32 cellular contexts compared by ENCODE assay signal in genomic region chr7:155440018-155440410, GRCh38. TPM values are rescaled to one million over a fixed set of nuclear protein-coding genes. Genes with fewer than 3 reads are reported as not detected.
"Had no signal": no experiment of that assay in that cellular context is flagged by ENCODE, and none has a peak within 500 bp of the region (broad histone marks: within the 10 kb centered on the region; RNA-seq: fewer than 3 reads in every experiment).

No MANE protein-coding gene starts in this region.

- H3K4me1 ChIP-seq: ascending aorta, esophagus muscularis mucosa, foreskin keratinocyte, gastrocnemius medialis had no signal

- H3K4me3 Mint-ChIP-seq: activated CD4-positive, alpha-beta memory T cell treated with anti-CD3 and anti-CD28 coated beads for 36 hours; activated CD4-positive, alpha-beta T cell treated with anti-CD3 and anti-CD28 coated beads for 36 hours; activated CD4-positive, alpha-beta T cell treated with anti-CD3 and anti-CD28 coated beads, Interleukin-2, amount 10 ng/mL, durations not matched to agents 24 days and 14 days; activated CD8-positive, alpha-beta memory T cell treated with anti-CD3 and anti-CD28 coated beads, Interleukin-2, amount 10 ng/mL, durations not matched to agents 7 days and 5 days; activated CD8-positive, alpha-beta T cell treated with anti-CD3 and anti-CD28 coated beads, Interleukin-2, amount 10 ng/mL, durations not matched to agents 7 days and 5 days; activated naive CD4-positive, alpha-beta T cell treated with anti-CD3 and anti-CD28 coated beads, Interleukin-2, amount 10 ng/mL, durations not matched to agents 7 days and 5 days; activated naive CD8-positive, alpha-beta T cell treated with anti-CD3 and anti-CD28 coated beads, Interleukin-2, amount 10 ng/mL, durations not matched to agents 7 days and 5 days; central memory CD8-positive, alpha-beta T cell; effector memory CD8-positive, alpha-beta T cell had no signal

- H3K4me3 ChIP-seq: ascending aorta, esophagus muscularis mucosa, gastrocnemius medialis had no signal

- DNase-seq: activated CD4-positive, alpha-beta memory T cell treated with anti-CD3 and anti-CD28 coated beads for 36 hours; activated CD4-positive, alpha-beta T cell treated with anti-CD3 and anti-CD28 coated beads for 36 hours; activated CD4-positive, alpha-beta T cell treated with anti-CD3 and anti-CD28 coated beads, Interleukin-2, amount 10 ng/mL, durations not matched to agents 24 days and 14 days; activated CD4-positive, CD25-positive, alpha-beta regulatory T cell; activated CD4-positive, CD25-positive, alpha-beta regulatory T cell treated with anti-CD3 and anti-CD28 coated beads, Interleukin-2, amount 50 U/mL, for 72 hours; activated CD8-positive, alpha-beta memory T cell treated with anti-CD3 and anti-CD28 coated beads, Interleukin-2, amount 10 ng/mL, durations not matched to agents 7 days and 5 days; activated CD8-positive, alpha-beta memory T cell treated with anti-CD3 and anti-CD28 coated beads, Interleukin-2, amount 50 U/mL, for 4 hours; activated CD8-positive, alpha-beta T cell treated with anti-CD3 and anti-CD28 coated beads, Interleukin-2, amount 10 ng/mL, durations not matched to agents 7 days and 5 days; activated gamma-delta T cell; activated naive CD4-positive, alpha-beta T cell; activated naive CD4-positive, alpha-beta T cell treated with anti-CD3 and anti-CD28 coated beads, Interleukin-2, amount 10 ng/mL, durations not matched to agents 7 days and 5 days; activated naive CD8-positive, alpha-beta T cell treated with anti-CD3 and anti-CD28 coated beads, Interleukin-2, amount 10 ng/mL, durations not matched to agents 7 days and 5 days; activated T-cell treated with anti-CD3 and anti-CD28 coated beads, Interleukin-2, amount 50 U/mL, for 1 hour; activated T-cell treated with anti-CD3 and anti-CD28 coated beads, Interleukin-2, amount 50 U/mL, for 48 hours; brain microvascular endothelial cell; cortex of kidney; dermis blood vessel endothelial cell; effector CD4-positive, alpha-beta T cell; effector memory CD8-positive, alpha-beta T cell; erythroblast; foreskin keratinocyte; gastrocnemius medialis; T-helper 2 cell had no signal

- H3K9me3 Mint-ChIP-seq: activated CD4-positive, alpha-beta memory T cell treated with anti-CD3 and anti-CD28 coated beads for 36 hours; activated CD4-positive, alpha-beta T cell treated with anti-CD3 and anti-CD28 coated beads, Interleukin-2, amount 10 ng/mL, durations not matched to agents 24 days and 14 days; activated naive CD4-positive, alpha-beta T cell treated with anti-CD3 and anti-CD28 coated beads, Interleukin-2, amount 10 ng/mL, durations not matched to agents 7 days and 5 days; activated naive CD8-positive, alpha-beta T cell treated with anti-CD3 and anti-CD28 coated beads, Interleukin-2, amount 10 ng/mL, durations not matched to agents 7 days and 5 days; central memory CD8-positive, alpha-beta T cell; effector memory CD8-positive, alpha-beta T cell had no signal

- H3K27ac Mint-ChIP-seq: activated CD4-positive, alpha-beta memory T cell treated with anti-CD3 and anti-CD28 coated beads for 36 hours; activated CD4-positive, alpha-beta T cell treated with anti-CD3 and anti-CD28 coated beads for 36 hours; activated CD4-positive, alpha-beta T cell treated with anti-CD3 and anti-CD28 coated beads, Interleukin-2, amount 10 ng/mL, durations not matched to agents 24 days and 14 days; activated CD8-positive, alpha-beta memory T cell treated with anti-CD3 and anti-CD28 coated beads, Interleukin-2, amount 10 ng/mL, durations not matched to agents 7 days and 5 days; activated CD8-positive, alpha-beta T cell treated with anti-CD3 and anti-CD28 coated beads, Interleukin-2, amount 10 ng/mL, durations not matched to agents 7 days and 5 days; activated naive CD4-positive, alpha-beta T cell treated with anti-CD3 and anti-CD28 coated beads, Interleukin-2, amount 10 ng/mL, durations not matched to agents 7 days and 5 days; activated naive CD4-positive, alpha-beta T cell treated with anti-CD3 and anti-CD28 coated beads, Interleukin-2, amount 50 U/mL, for 72 hours; activated naive CD8-positive, alpha-beta T cell treated with anti-CD3 and anti-CD28 coated beads, Interleukin-2, amount 10 ng/mL, durations not matched to agents 7 days and 5 days; effector memory CD8-positive, alpha-beta T cell had no signal

- ATAC-seq: activated CD4-positive, alpha-beta T cell treated with anti-CD3 and anti-CD28 coated beads for 36 hours; activated CD8-positive, alpha-beta memory T cell treated with anti-CD3 and anti-CD28 coated beads, Interleukin-2, amount 10 ng/mL, durations not matched to agents 7 days and 5 days; activated CD8-positive, alpha-beta T cell treated with anti-CD3 and anti-CD28 coated beads, Interleukin-2, amount 10 ng/mL, durations not matched to agents 7 days and 5 days; activated naive CD4-positive, alpha-beta T cell treated with anti-CD3 and anti-CD28 coated beads, Interleukin-2, amount 50 U/mL, for 72 hours; effector memory CD8-positive, alpha-beta T cell; foreskin keratinocyte; gastrocnemius medialis had no signal

- H3K9me3 ChIP-seq: ascending aorta, esophagus muscularis mucosa, gastrocnemius medialis had no signal

- H3K36me3 Mint-ChIP-seq: activated CD4-positive, alpha-beta memory T cell treated with anti-CD3 and anti-CD28 coated beads for 36 hours; activated CD8-positive, alpha-beta memory T cell treated with anti-CD3 and anti-CD28 coated beads, Interleukin-2, amount 10 ng/mL, durations not matched to agents 7 days and 5 days; activated naive CD4-positive, alpha-beta T cell treated with anti-CD3 and anti-CD28 coated beads, Interleukin-2, amount 10 ng/mL, durations not matched to agents 7 days and 5 days; activated naive CD4-positive, alpha-beta T cell treated with anti-CD3 and anti-CD28 coated beads, Interleukin-2, amount 50 U/mL, for 72 hours; activated naive CD8-positive, alpha-beta T cell treated with anti-CD3 and anti-CD28 coated beads, Interleukin-2, amount 10 ng/mL, durations not matched to agents 7 days and 5 days had no signal

- H3K36me3 ChIP-seq: ascending aorta, brain microvascular endothelial cell, esophagus muscularis mucosa, gastrocnemius medialis had no signal

- FAIRE-seq: bronchial epithelial cell, colon had no signal

- H3K4me1 Mint-ChIP-seq: activated CD4-positive, alpha-beta T cell treated with anti-CD3 and anti-CD28 coated beads for 36 hours; activated CD4-positive, alpha-beta T cell treated with anti-CD3 and anti-CD28 coated beads, Interleukin-2, amount 10 ng/mL, durations not matched to agents 24 days and 14 days; activated CD8-positive, alpha-beta memory T cell treated with anti-CD3 and anti-CD28 coated beads, Interleukin-2, amount 10 ng/mL, durations not matched to agents 7 days and 5 days; activated naive CD4-positive, alpha-beta T cell treated with anti-CD3 and anti-CD28 coated beads, Interleukin-2, amount 10 ng/mL, durations not matched to agents 7 days and 5 days; activated naive CD8-positive, alpha-beta T cell treated with anti-CD3 and anti-CD28 coated beads, Interleukin-2, amount 10 ng/mL, durations not matched to agents 7 days and 5 days; central memory CD8-positive, alpha-beta T cell had no signal

- H3K27ac ChIP-seq: ascending aorta, brain microvascular endothelial cell, esophagus muscularis mucosa, foreskin keratinocyte, gastrocnemius medialis had no signal

- H3K27me3 ChIP-seq: ascending aorta had no signal

RNA-seq across cellular contexts. Expression of gene EN2, which starts 17.9 kb away (rescaled TPM):
- total RNA-seq: activated CD4-positive, alpha-beta memory T cell treated with anti-CD3 and anti-CD28 coated beads for 36 hours; activated CD4-positive, alpha-beta T cell treated with anti-CD3 and anti-CD28 coated beads for 36 hours; activated CD4-positive, alpha-beta T cell treated with anti-CD3 and anti-CD28 coated beads, Interleukin-2, amount 10 ng/mL, durations not matched to agents 24 days and 14 days; activated CD8-positive, alpha-beta memory T cell treated with anti-CD3 and anti-CD28 coated beads for 36 hours; activated CD8-positive, alpha-beta memory T cell treated with anti-CD3 and anti-CD28 coated beads, Interleukin-2, amount 10 ng/mL, durations not matched to agents 7 days and 5 days; activated CD8-positive, alpha-beta T cell treated with anti-CD3 and anti-CD28 coated beads, Interleukin-2, amount 10 ng/mL, durations not matched to agents 7 days and 5 days; activated naive CD4-positive, alpha-beta T cell treated with anti-CD3 and anti-CD28 coated beads, Interleukin-2, amount 50 U/mL, for 72 hours; activated naive CD8-positive, alpha-beta T cell treated with anti-CD3 and anti-CD28 coated beads, Interleukin-2, amount 10 ng/mL, durations not matched to agents 7 days and 5 days; ascending aorta; bronchial epithelial cell; cardiac septum; dermis blood vessel endothelial cell; foreskin keratinocyte; T-helper 1 cell treated with Interleukin-12 subunit alpha and Interleukin-12 subunit beta and Interleukin-4 antibody, amounts not matched to agents 30 ng/mL and 1 ng/mL, for 36 hours had no signal
- polyA plus RNA-seq: foreskin keratinocyte had no signal
